ENCODE assay signal across 10 cellular contexts in the genomic region with DNA sequence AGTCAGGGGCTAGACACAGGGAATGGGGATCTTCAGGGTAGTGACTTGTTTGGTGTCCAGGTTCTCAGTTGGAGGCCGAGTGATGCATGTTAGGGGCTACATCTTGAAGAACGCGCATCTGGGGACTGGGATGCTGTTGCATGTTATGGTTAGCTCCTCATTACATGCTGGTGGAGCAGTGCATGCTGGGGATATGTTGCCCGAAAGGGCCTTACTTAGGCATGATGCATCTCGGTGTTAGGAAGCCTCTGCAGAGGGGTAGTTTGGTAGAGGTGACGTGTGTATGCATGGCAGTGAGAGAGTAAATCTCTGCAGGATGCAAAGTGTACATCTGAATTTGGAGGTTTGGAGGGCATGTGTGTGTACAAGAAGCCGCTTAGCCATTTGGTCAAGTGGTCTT. TPM values are rescaled to one million over a fixed set of nuclear protein-coding genes. Genes with fewer than 3 reads are reported as not detected.
A peak's percentile ranks its signal among the peaks of the same experiment; 100 is the strongest.
DNase-seq lines count a peak whose midpoint lies in the region; ATAC-seq and TF ChIP-seq lines count a peak whose summit lies in the region.
"Had no signal": no experiment of that assay in that cellular context is flagged by ENCODE, and none has a peak within 500 bp of the region (broad histone marks: within the 10 kb centered on the region; RNA-seq: fewer than 3 reads in every experiment).

No MANE protein-coding gene starts in this region.

- 0 out of 2 replicates have a peak overlapping the region, but pooled peaks have one; percentile 86 for H3K4me3 ChIP-seq in BLaER1
- H3K4me3 ChIP-seq in MG63: peak overlapping the region; percentile 87

- H3K27me3 Mint-ChIP-seq in chondrocyte (ENCODE audit: low read depth) (no peaks in the 10 kb centered on the region), natural killer cell (ENCODE audit: low read depth in 2 of 2) (no peaks in the 10 kb centered on the region)

- H3K36me3 Mint-ChIP-seq in chondrocyte (ENCODE audit: low read depth) (peaks cover 23% of the 10 kb centered on the region), natural killer cell (peaks cover 7% of the 10 kb centered on the region)

- peak overlapping the region; percentile 95 for H3K9ac ChIP-seq in BLaER1

- H3K9me3 ChIP-seq in BLaER1: no peaks in the 10 kb centered on the region
- H3K9me3 ChIP-seq in MG63: no peaks in the 10 kb centered on the region

- peak overlapping the region; percentile 74 for H3K27ac Mint-ChIP-seq in chondrocyte (ENCODE audit: unreplicated experiment)
- peak overlapping the region; percentile 79 to 91 for H3K27ac Mint-ChIP-seq in natural killer cell

- H3K9me3 Mint-ChIP-seq in chondrocyte (ENCODE audit: low read depth) (no peaks in the 10 kb centered on the region), natural killer cell (no peaks in the 10 kb centered on the region)

- H3K36me3 ChIP-seq in BLaER1: peaks cover 60% of the 10 kb centered on the region
- H3K36me3 ChIP-seq in MG63: peaks cover 65% of the 10 kb centered on the region

- TF ChIP-seq CTCF in chondrocyte (IDR thresholded peaks at IDR 0.05) (no peak), natural killer cell (IDR thresholded peaks at IDR 0.05) (no peak)

- H3K4me1 Mint-ChIP-seq in chondrocyte (ENCODE audit: low read depth) (peaks cover 53% of the 10 kb centered on the region), natural killer cell (peaks cover 21 to 53% of the 10 kb centered on the region in 2 donors)

- peaks cover 46% of the 10 kb centered on the region for H3K4me1 ChIP-seq in BLaER1

- ATAC-seq in natural killer cell (no peak), HG03571 (IDR thresholded peaks at IDR 0.05; ENCODE audit: unreplicated experiment) (no peak)

- H4K20me1 ChIP-seq in BLaER1: peaks cover 69% of the 10 kb centered on the region

- H3K4me3 Mint-ChIP-seq in chondrocyte (ENCODE audit: unreplicated experiment) (peak overlapping the region; percentile 84), natural killer cell (peak overlapping the region; percentile 70)

- no peak overlapping the region for H3K27ac ChIP-seq in BLaER1

- DNase-seq in MG63 (no peak), chondrocyte (ENCODE audit: low spot score) (no peak), natural killer cell (no peak), GM19238 (ENCODE audit: insufficient read length, low spot score) (no peak), NCI-H748 treated with DMSO at 0.1 percent for 48 hours (lab: John Stamatoyannopoulos, UW) (no peak), NCI-H2081 (lab: John Stamatoyannopoulos, UW) (no peak)
- DNase-seq: KG1 had no signal

- no peaks in the 10 kb centered on the region for H3K27me3 ChIP-seq in BLaER1
- H3K27me3 ChIP-seq in MG63: 0 out of 2 replicates have a peak, but pooled peaks cover 2% of the 10 kb centered on the region

- intact Hi-C loops in natural killer cell (cut with micrococcal nuclease): no loop called here

- H3K4me2 ChIP-seq in BLaER1: peak overlapping the region; percentile 95

RNA-seq across cellular contexts. Expression of gene EIF4G1, which starts 2.4 kb away (rescaled TPM):
- 378 and 439 TPM in 2 replicates for total RNA-seq in MG63 (2014; rRNA removed; shearing (Covaris generic); ENCODE audit: low replicate concordance)
- total RNA-seq in chondrocyte: 388 to 532 TPM (median 403 TPM) in 3 replicates
- 100 to 1,000 TPM; 220 to 235 (median 227) TPM for total RNA-seq in natural killer cell

RNA-seq across cellular contexts. Expression of gene PSMD2, which starts 17.8 kb away (rescaled TPM):
- total RNA-seq in MG63 (2014; rRNA removed; shearing (Covaris generic); ENCODE audit: low replicate concordance): 1,179 and 1,305 TPM in 2 replicates
- total RNA-seq in chondrocyte (237 to 288 TPM (median 238 TPM) in 3 replicates), natural killer cell (100 to 1,000 TPM; 218 to 237 (median 231) TPM)

RNA-seq across cellular contexts. Expression of gene FAM131A, which starts 20.6 kb away (rescaled TPM):
- total RNA-seq in MG63 (2014; rRNA removed; shearing (Covaris generic); ENCODE audit: low replicate concordance): 4.8 and 8.8 TPM in 2 replicates
- total RNA-seq in chondrocyte (13.4 to 15.3 TPM (median 13.4 TPM) in 3 replicates), natural killer cell (1 to 10 TPM; 6.9 to 8.8 (median 8.5) TPM)

RNA-seq across cellular contexts. Expression of gene ECE2, which starts 41.0 kb away (rescaled TPM):
- total RNA-seq in MG63 (2014; rRNA removed; shearing (Covaris generic); ENCODE audit: low replicate concordance): not detected in 2 replicates
- total RNA-seq in chondrocyte: not detected in 3 replicates
- total RNA-seq in natural killer cell: not detected
- total RNA-seq: activated CD8-positive, alpha-beta memory T cell treated with anti-CD3 and anti-CD28 coated beads for 36 hours had no signal

RNA-seq across cellular contexts. Expression of gene CLCN2, which starts 44.6 kb away (rescaled TPM):
- 2.6 and 2.9 TPM in 2 replicates for total RNA-seq in MG63 (2014; rRNA removed; shearing (Covaris generic); ENCODE audit: low replicate concordance)
- total RNA-seq in chondrocyte: 3.1 to 6.5 TPM (median 3.1 TPM) in 3 replicates
- 1 to 10 TPM; 7.8 to 8.2 (median 8.1) TPM for total RNA-seq in natural killer cell
